17 cellular contexts compared by ENCODE assay signal in genomic region chr1:158146739-158147138, GRCh38. TPM values are rescaled to one million over a fixed set of nuclear protein-coding genes. Genes with fewer than 3 reads are reported as not detected.
"Had no signal": no experiment of that assay in that cellular context is flagged by ENCODE, and none has a peak within 500 bp of the region (broad histone marks: within the 10 kb centered on the region; RNA-seq: fewer than 3 reads in every experiment).

No MANE protein-coding gene starts in this region.

- H3K27me3 ChIP-seq: left lung, sigmoid colon had no signal

- H3K9me3 Mint-ChIP-seq: activated CD8-positive, alpha-beta T cell treated with anti-CD3 and anti-CD28 coated beads for 36 hours; activated naive CD8-positive, alpha-beta T cell treated with anti-CD3 and anti-CD28 coated beads, Interleukin-2, amount 10 ng/mL, durations not matched to agents 7 days and 5 days had no signal

- H3K27me3 Mint-ChIP-seq: activated CD4-positive, alpha-beta T cell treated with anti-CD3 and anti-CD28 coated beads for 36 hours; activated CD8-positive, alpha-beta T cell treated with anti-CD3 and anti-CD28 coated beads for 36 hours; activated naive CD8-positive, alpha-beta T cell treated with anti-CD3 and anti-CD28 coated beads, Interleukin-2, amount 10 ng/mL, durations not matched to agents 7 days and 5 days; stimulated activated naive CD8-positive, alpha-beta T cell treated with anti-CD3 and anti-CD28 coated beads, Interleukin-15, amount 100 ng/mL, for 72 hours had no signal

- H3K4me3 Mint-ChIP-seq: activated CD4-positive, alpha-beta T cell treated with anti-CD3 and anti-CD28 coated beads for 36 hours; activated CD8-positive, alpha-beta T cell treated with anti-CD3 and anti-CD28 coated beads for 36 hours; activated naive CD8-positive, alpha-beta T cell treated with anti-CD3 and anti-CD28 coated beads, Interleukin-2, amount 10 ng/mL, durations not matched to agents 7 days and 5 days; activated T-cell treated with anti-CD3 and anti-CD28 coated beads, Interleukin-2, amount 50 U/mL, for 72 hours; nephron progenitor cell; stimulated activated naive CD8-positive, alpha-beta T cell treated with anti-CD3 and anti-CD28 coated beads, Interleukin-15, amount 100 ng/mL, for 72 hours had no signal

- ATAC-seq: activated CD4-positive, alpha-beta T cell treated with anti-CD3 and anti-CD28 coated beads for 36 hours; activated CD8-positive, alpha-beta T cell treated with anti-CD3 and anti-CD28 coated beads for 36 hours; activated T-cell treated with anti-CD3 and anti-CD28 coated beads, Interleukin-2, amount 50 U/mL, for 72 hours; left lung; psoas muscle; stimulated activated naive CD8-positive, alpha-beta T cell treated with anti-CD3 and anti-CD28 coated beads, Interleukin-15, amount 100 ng/mL, for 72 hours had no signal

- H3K36me3 ChIP-seq: left lung, sigmoid colon, thoracic aorta, WERI-Rb-1 had no signal

- H3K9me3 ChIP-seq: left lung, psoas muscle, sigmoid colon, thoracic aorta had no signal

- DNase-seq: activated CD4-positive, alpha-beta T cell treated with anti-CD3 and anti-CD28 coated beads for 36 hours; activated CD8-positive, alpha-beta memory T cell treated with anti-CD3 and anti-CD28 coated beads, Interleukin-2, amount 50 U/mL, for 4 hours; activated CD8-positive, alpha-beta T cell treated with anti-CD3 and anti-CD28 coated beads for 36 hours; activated gamma-delta T cell treated with Interleukin-2 at 50 U/mL for 16 hours; activated naive CD8-positive, alpha-beta T cell treated with anti-CD3 and anti-CD28 coated beads, Interleukin-2, amount 10 ng/mL, durations not matched to agents 7 days and 5 days; activated T-cell treated with anti-CD3 and anti-CD28 coated beads, Interleukin-2, amount 50 U/mL, for 72 hours; anterior cingulate cortex; effector CD8-positive, alpha-beta T cell; left lung; mesendoderm; nephron progenitor cell; psoas muscle; sigmoid colon; stimulated activated CD4-positive, alpha-beta T cell treated with anti-CD3 and anti-CD28 coated beads, Interleukin-4, amount 100 ng/mL, for 4 hours; stimulated activated naive CD8-positive, alpha-beta T cell treated with anti-CD3 and anti-CD28 coated beads, Interleukin-15, amount 100 ng/mL, for 72 hours; WERI-Rb-1 had no signal

- H3K27ac ChIP-seq: psoas muscle, thoracic aorta, WERI-Rb-1 had no signal

- H3K4me3 ChIP-seq: left lung, psoas muscle, sigmoid colon, thoracic aorta had no signal

- H3K27ac Mint-ChIP-seq: activated CD4-positive, alpha-beta T cell treated with anti-CD3 and anti-CD28 coated beads for 36 hours; activated CD8-positive, alpha-beta T cell treated with anti-CD3 and anti-CD28 coated beads for 36 hours; activated naive CD8-positive, alpha-beta T cell treated with anti-CD3 and anti-CD28 coated beads, Interleukin-2, amount 10 ng/mL, durations not matched to agents 7 days and 5 days; activated T-cell treated with anti-CD3 and anti-CD28 coated beads, Interleukin-2, amount 50 U/mL, for 72 hours; nephron progenitor cell; stimulated activated naive CD8-positive, alpha-beta T cell treated with anti-CD3 and anti-CD28 coated beads, Interleukin-15, amount 100 ng/mL, for 72 hours had no signal

RNA-seq across cellular contexts. Expression of gene CD1D, which starts 34.0 kb away (rescaled TPM):
- total RNA-seq: activated CD8-positive, alpha-beta T cell treated with anti-CD3 and anti-CD28 coated beads for 36 hours; activated naive CD8-positive, alpha-beta T cell treated with anti-CD3 and anti-CD28 coated beads, Interleukin-2, amount 10 ng/mL, durations not matched to agents 7 days and 5 days; activated T-cell treated with anti-CD3 and anti-CD28 coated beads, Interleukin-2, amount 50 U/mL, for 72 hours had no signal
